8 cellular contexts compared by ENCODE assay signal in the genomic region with DNA sequence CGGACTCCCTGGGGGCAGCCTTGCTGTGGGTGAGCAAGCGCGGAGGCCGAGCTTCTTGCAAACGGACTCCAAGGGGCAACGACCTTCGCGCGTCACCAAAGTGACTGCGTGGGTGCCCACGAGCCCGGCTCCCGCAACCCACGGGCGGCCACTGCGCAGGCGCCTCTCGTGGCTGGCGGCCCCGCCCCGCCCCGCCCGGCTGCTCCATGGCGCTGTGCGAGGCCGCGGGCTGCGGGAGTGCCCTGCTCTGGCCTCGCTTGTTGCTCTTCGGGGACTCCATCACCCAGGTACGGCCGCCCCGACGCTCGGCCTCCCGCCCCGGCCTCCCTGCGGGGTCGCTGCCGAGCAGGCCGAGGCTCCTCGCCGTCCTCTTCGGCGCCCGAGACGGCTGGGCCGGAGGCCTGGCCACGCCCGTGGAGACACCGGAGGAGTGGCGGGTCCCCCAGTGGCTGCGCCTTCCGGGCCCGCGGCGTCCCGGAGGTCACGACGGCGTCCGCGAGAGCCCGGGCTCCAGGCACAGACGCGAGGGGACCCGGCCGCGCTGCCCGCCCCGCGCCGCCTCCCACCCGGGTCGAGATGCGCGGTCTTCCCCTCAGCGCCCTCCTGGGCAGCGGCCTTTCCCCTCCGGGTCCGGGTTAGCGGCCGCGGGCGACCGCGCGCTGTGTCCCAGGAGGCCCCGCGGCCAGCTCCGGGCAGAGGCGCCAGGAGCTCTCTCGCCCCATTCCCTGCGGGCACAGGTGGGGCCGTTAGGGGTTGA. TPM values are rescaled to one million over a fixed set of nuclear protein-coding genes. Genes with fewer than 3 reads are reported as not detected.
DNase-seq lines count a peak whose midpoint lies in the region; ATAC-seq and TF ChIP-seq lines count a peak whose summit lies in the region.

A gene with protein sequence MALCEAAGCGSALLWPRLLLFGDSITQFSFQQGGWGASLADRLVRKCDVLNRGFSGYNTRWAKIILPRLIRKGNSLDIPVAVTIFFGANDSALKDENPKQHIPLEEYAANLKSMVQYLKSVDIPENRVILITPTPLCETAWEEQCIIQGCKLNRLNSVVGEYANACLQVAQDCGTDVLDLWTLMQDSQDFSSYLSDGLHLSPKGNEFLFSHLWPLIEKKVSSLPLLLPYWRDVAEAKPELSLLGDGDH (plus strand): TSS at position 191 of the 757 bp plus-strand sequence. CDS start 16 bp downstream, at position 207.

- ATAC-seq in HG03432 (IDR thresholded peaks at IDR 0.05; ENCODE audit: unreplicated experiment) (peak; percentile 80), RWPE2 (ENCODE audit: low read depth) (peak; percentile 79), omental fat pad (ENCODE audit: low FRiP score) (peak; percentile 80)

- peaks cover 3% of the 10 kb centered on the region for H3K4me1 ChIP-seq in RWPE2 (ENCODE audit: insufficient read depth, poor library complexity, severe bottlenecking)

- H3K9me3 ChIP-seq in RWPE2 (ENCODE audit: severe bottlenecking) = no peaks in the 10 kb centered on the region

- H3K27me3 ChIP-seq in RWPE2 (ENCODE audit: insufficient read depth, poor library complexity, severe bottlenecking) = no peaks in the 10 kb centered on the region

- H3K36me3 ChIP-seq in RWPE2 (ENCODE audit: low read depth) = peaks cover 39% of the 10 kb centered on the region

- peak; percentile 87 for DNase-seq in CD1c-positive myeloid dendritic cell (ENCODE audit: extremely low spot score)
- DNase-seq in GM19238 (ENCODE audit: insufficient read length, low spot score) = peak; percentile 76
- DNase-seq in RWPE2 (ENCODE audit: low spot score) = no peak
- DNase-seq in activated naive CD4-positive, alpha-beta T cell treated with Interleukin-2 at 50 U/mL for 16 hours = peak; percentile 83
- peak; percentile 86 for DNase-seq in germinal center (ENCODE audit: low spot score)
- no peak for DNase-seq in omental fat pad (ENCODE audit: low spot score)

- H3K4me3 ChIP-seq in RWPE2 (ENCODE audit: severe bottlenecking) = peak within 1 kb of the TSS; percentile 61

- no peak for TF ChIP-seq CTCF in RWPE2 (IDR thresholded peaks at IDR 0.05; ENCODE audit: poor library complexity, severe bottlenecking)
- no peak for TF ChIP-seq CTCF in omental fat pad (IDR thresholded peaks at IDR 0.05)

- H3K27ac ChIP-seq in RWPE2 (ENCODE audit: poor library complexity, severe bottlenecking) (peak within 1 kb of the TSS; percentile 67), temporal lobe (ENCODE audit: low read depth, low read length) (peak within 1 kb of the TSS; percentile 80)

RNA-seq across cellular contexts. Expression of the gene that starts here (rescaled TPM):
- total RNA-seq in omental fat pad (10 to 100 TPM; 41.4 to 71.8 (median 47.3) TPM), temporal lobe (49.2 TPM)

Comparison
In these comparisons a context has a peak if more than half of its experiments do, and no peak if none do; other contexts are left out.
1. DNase-seq: peak in CD1c-positive myeloid dendritic cell (single experiment), GM19238 (single experiment), activated naive CD4-positive, alpha-beta T cell treated with Interleukin-2 at 50 U/mL for 16 hours (single experiment) and germinal center (single experiment); none in RWPE2 (single experiment) and omental fat pad (single experiment).
2. Peak in every context shown above with its lines, with median percentiles within 50 percentile points of each other: ATAC-seq.